ENCODE assay signal across 20 cellular contexts in the genomic region with DNA sequence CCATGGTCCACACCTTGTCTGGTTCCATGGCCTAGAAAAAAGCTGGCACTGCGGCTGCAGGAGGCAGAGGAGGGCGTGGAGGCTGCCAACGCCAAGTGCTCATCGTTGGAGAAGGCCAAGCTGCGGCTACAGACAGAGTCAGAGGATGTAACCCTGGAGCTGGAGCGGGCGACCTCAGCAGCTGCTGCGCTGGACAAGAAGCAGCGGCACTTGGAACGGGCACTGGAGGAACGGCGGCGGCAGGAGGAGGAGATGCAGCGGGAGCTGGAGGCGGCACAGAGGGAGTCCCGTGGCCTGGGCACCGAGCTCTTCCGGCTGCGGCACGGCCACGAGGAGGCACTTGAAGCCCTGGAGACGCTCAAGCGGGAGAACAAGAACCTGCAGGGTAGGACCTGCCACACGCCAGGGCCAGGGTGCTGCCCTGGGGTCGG. TPM values are rescaled to one million over a fixed set of nuclear protein-coding genes. Genes with fewer than 3 reads are reported as not detected.
A peak's percentile ranks its signal among the peaks of the same experiment; 100 is the strongest.
DNase-seq lines count a peak whose midpoint lies in the region; ATAC-seq and TF ChIP-seq lines count a peak whose summit lies in the region.
"Had no signal": no experiment of that assay in that cellular context is flagged by ENCODE, and none has a peak within 500 bp of the region (broad histone marks: within the 10 kb centered on the region; RNA-seq: fewer than 3 reads in every experiment).

No MANE protein-coding gene starts in this region.

- ATAC-seq in Right ventricle myocardium inferior, result no peak
- no peak for ATAC-seq in left cardiac atrium
- ATAC-seq in memory B cell (ENCODE audit: low read depth), result no peak
- ATAC-seq in stimulated activated effector memory CD8-positive, alpha-beta T cell treated with anti-CD3 and anti-CD28 coated beads, Interleukin-12 subunit alpha, Interleukin-12 subunit beta, amount 100 ng/mL, for 72 hours, result no peak
- ATAC-seq: CD8-positive, alpha-beta T cell; Panc1 had no signal

- H3K27ac Mint-ChIP-seq in memory B cell (peak overlapping the region; percentile 31), CD14-positive monocyte (peak overlapping the region in 1 of 7 donors; percentile 79)
- peak overlapping the region; percentile 34 for H3K27ac Mint-ChIP-seq in stimulated activated effector memory CD8-positive, alpha-beta T cell treated with anti-CD3 and anti-CD28 coated beads, Interleukin-12 subunit alpha, Interleukin-12 subunit beta, amount 100 ng/mL, for 72 hours
- H3K27ac Mint-ChIP-seq: B cell; CD8-positive, alpha-beta T cell had no signal

- H3K27ac ChIP-seq in angular gyrus (ENCODE audit: low read depth, low read length) (peak overlapping the region; percentile 1), Karpas-422 (ENCODE audit: low read length) (no peak overlapping the region)
- H3K27ac ChIP-seq: 22Rv1, GM23248 had no signal

- H3K36me3 ChIP-seq in Karpas-422 (ENCODE audit: insufficient read depth, low read length), result no peaks in the 10 kb centered on the region

- H4K20me1 ChIP-seq in Karpas-422 (ENCODE audit: insufficient read depth, low read depth, low read length), result no peaks in the 10 kb centered on the region

- DNase-seq in Right ventricle myocardium inferior (ENCODE audit: missing footprints), result peak; percentile 64
- no peak for DNase-seq in left cardiac atrium
- no peak for DNase-seq in memory B cell (ENCODE audit: low spot score in 2 of 2)
- no peak for DNase-seq in stimulated activated effector memory CD8-positive, alpha-beta T cell treated with anti-CD3 and anti-CD28 coated beads, Interleukin-12 subunit alpha, Interleukin-12 subunit beta, amount 100 ng/mL, for 72 hours (ENCODE audit: low spot score in 2 of 2)
- no peak for DNase-seq in cerebellum (ENCODE audit: low spot score)
- DNase-seq in CD14-positive monocyte (ENCODE audit: low spot score), result no peak
- no peak for DNase-seq in Karpas-422
- DNase-seq: CD8-positive, alpha-beta T cell; DND-41; GDM1; GM23248; MG63; NCI-H1092 treated with DMSO at 0.1 percent for 48 hours; NCI-H510A treated with DMSO at 0.1 percent for 48 hours; NCI-H82; SHP77 had no signal

- H2AFZ ChIP-seq in Karpas-422 (ENCODE audit: low read length), result no peak overlapping the region
- H2AFZ ChIP-seq: GM23248 had no signal

- no peak overlapping the region for H3K9ac ChIP-seq in Karpas-422 (ENCODE audit: low read length)
- H3K9ac ChIP-seq: GM23248 had no signal

- H3K4me3 Mint-ChIP-seq in memory B cell, result no peak overlapping the region
- H3K4me3 Mint-ChIP-seq in stimulated activated effector memory CD8-positive, alpha-beta T cell treated with anti-CD3 and anti-CD28 coated beads, Interleukin-12 subunit alpha, Interleukin-12 subunit beta, amount 100 ng/mL, for 72 hours, result no peak overlapping the region
- H3K4me3 Mint-ChIP-seq in CD14-positive monocyte, result no peak overlapping the region
- H3K4me3 Mint-ChIP-seq: B cell; CD8-positive, alpha-beta T cell had no signal

- intact Hi-C loops in Right ventricle myocardium inferior (cut with DNase I) (no loop called here), left cardiac atrium (cut with DNase I) (no loop called here), CD14-positive monocyte (cut with micrococcal nuclease) (no loop called here)

- H3K4me3 ChIP-seq in Karpas-422 (ENCODE audit: low read length), result no peak overlapping the region
- H3K4me3 ChIP-seq: GM23248, MG63 had no signal

- H3K9me3 Mint-ChIP-seq in memory B cell (no peaks in the 10 kb centered on the region), CD14-positive monocyte (peaks cover 0 to 2% (median 0%) of the 10 kb centered on the region in 7 donors)
- H3K9me3 Mint-ChIP-seq in stimulated activated effector memory CD8-positive, alpha-beta T cell treated with anti-CD3 and anti-CD28 coated beads, Interleukin-12 subunit alpha, Interleukin-12 subunit beta, amount 100 ng/mL, for 72 hours, result no peaks in the 10 kb centered on the region
- H3K9me3 Mint-ChIP-seq: CD8-positive, alpha-beta T cell had no signal

- peaks cover 4% of the 10 kb centered on the region; the same call in 1 of the 2 replicates for H3K4me1 ChIP-seq in Karpas-422 (ENCODE audit: low read length)

- H3K4me2 ChIP-seq in Karpas-422 (ENCODE audit: low read depth, low read length, poor library complexity, severe bottlenecking), result no peak overlapping the region

- no peaks in the 10 kb centered on the region for H3K79me2 ChIP-seq in Karpas-422 (ENCODE audit: low read length)

- no peaks in the 10 kb centered on the region for H3K9me3 ChIP-seq in Karpas-422 (ENCODE audit: low read length)
- H3K9me3 ChIP-seq: MG63 had no signal

- peaks cover 61% of the 10 kb centered on the region for H3K36me3 Mint-ChIP-seq in memory B cell
- H3K36me3 Mint-ChIP-seq in stimulated activated effector memory CD8-positive, alpha-beta T cell treated with anti-CD3 and anti-CD28 coated beads, Interleukin-12 subunit alpha, Interleukin-12 subunit beta, amount 100 ng/mL, for 72 hours, result peaks cover 38% of the 10 kb centered on the region
- H3K36me3 Mint-ChIP-seq in CD14-positive monocyte, result peaks cover 86 to 96% of the 10 kb centered on the region in 2 donors

- H3K4me1 Mint-ChIP-seq in memory B cell, result peaks cover 10% of the 10 kb centered on the region
- H3K4me1 Mint-ChIP-seq in stimulated activated effector memory CD8-positive, alpha-beta T cell treated with anti-CD3 and anti-CD28 coated beads, Interleukin-12 subunit alpha, Interleukin-12 subunit beta, amount 100 ng/mL, for 72 hours, result peaks cover 24% of the 10 kb centered on the region
- H3K4me1 Mint-ChIP-seq in CD14-positive monocyte, result no peaks in the 10 kb centered on the region

- TF ChIP-seq CTCF in CD14-positive monocyte (IDR thresholded peaks at IDR 0.05), result no peak

- no peaks in the 10 kb centered on the region for H3K27me3 ChIP-seq in Karpas-422 (ENCODE audit: low read length)
- H3K27me3 ChIP-seq: MG63 had no signal

- no peaks in the 10 kb centered on the region for H3K9me2 ChIP-seq in Karpas-422 (replicated peaks; ENCODE audit: insufficient read depth, low read length)

- H3K27me3 Mint-ChIP-seq in memory B cell (no peaks in the 10 kb centered on the region), CD14-positive monocyte (ENCODE audit: low read depth in 3 of 3) (peaks cover 0 to 5% (median 0%) of the 10 kb centered on the region in 3 donors)
- H3K27me3 Mint-ChIP-seq: B cell had no signal

RNA-seq across cellular contexts. Expression of a gene that starts 43.4 kb away (rescaled TPM):
- total RNA-seq in Right ventricle myocardium inferior (230 TPM), left cardiac atrium (10 to 100 TPM; 82.3 to 89.0 TPM), cerebellum (0.45 TPM)
- polyA plus RNA-seq in CD14-positive monocyte, result not detected
- 0.07 TPM in 1 of 2 replicates, not detected in the other for total RNA-seq in Karpas-422 (2014; rRNA removed; shearing (Covaris generic); ENCODE audit: low replicate concordance)

RNA-seq across cellular contexts. Expression of a gene that starts 43.4 kb away (rescaled TPM):
- total RNA-seq in Right ventricle myocardium inferior (17.6 TPM), left cardiac atrium (10 to 100 TPM; 20.1 to 27.2 TPM), cerebellum (25.7 TPM)
- polyA plus RNA-seq in CD14-positive monocyte, result 10 to 100 TPM; 30.4 to 34.0 TPM
- 24.7 and 36.9 TPM in 2 replicates for total RNA-seq in Karpas-422 (2014; rRNA removed; shearing (Covaris generic); ENCODE audit: low replicate concordance)

Comparison
In these comparisons a context has a peak if more than half of its experiments do, and no peak if none do; other contexts are left out.
1. RNA of a gene that starts 43.4 kb away (total RNA-seq): 230 TPM in Right ventricle myocardium inferior (single experiment) and 82.3 to 89.0 TPM in left cardiac atrium; 0.45 TPM in cerebellum (single experiment) and 0.07 TPM in Karpas-422; every median in the first group is over 10 times any median in the second.